In the genomic region with DNA sequence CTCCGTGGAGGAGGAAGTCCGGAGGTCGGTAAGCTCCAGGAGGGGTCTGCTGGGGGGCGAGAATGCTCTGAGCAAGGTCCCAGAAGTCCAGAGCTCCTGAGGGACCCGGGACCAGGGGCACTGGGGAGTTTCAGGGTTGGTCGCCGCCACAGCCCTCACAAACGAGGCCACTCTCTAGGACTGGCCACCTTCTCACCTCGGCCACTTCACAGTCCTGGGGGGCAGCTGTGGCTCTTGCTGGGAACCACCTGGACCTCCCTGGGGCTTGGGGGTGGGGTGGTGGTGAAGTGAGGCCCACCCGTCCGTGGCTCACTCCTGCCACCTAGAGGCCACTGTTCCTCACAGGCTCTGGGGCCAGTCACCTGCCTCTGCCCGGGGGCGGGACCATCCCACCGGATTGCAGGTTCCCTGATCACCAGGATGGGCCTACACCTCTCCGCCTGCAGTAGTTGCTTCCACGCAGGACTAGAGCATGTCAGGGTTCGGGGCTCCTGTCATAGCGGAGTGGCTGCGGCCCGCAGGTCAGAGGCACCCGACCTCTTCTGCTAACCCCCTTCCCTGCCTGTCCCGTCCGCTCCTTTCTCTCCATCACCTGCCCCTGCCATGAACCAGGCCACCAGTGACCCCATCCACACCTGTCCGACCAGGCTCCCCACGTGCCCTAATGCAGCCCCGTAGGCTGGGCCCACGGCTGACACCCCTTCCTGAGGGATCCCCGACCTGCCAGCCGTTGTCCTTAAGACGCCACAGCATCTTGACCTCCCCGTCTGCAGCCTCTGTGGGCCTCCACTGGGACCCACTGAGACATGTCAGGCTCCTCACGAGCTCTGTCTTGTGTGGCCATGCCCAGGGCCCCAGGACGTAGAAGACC, we compare ENCODE assay signal across 9 cellular contexts. TPM values are rescaled to one million over a fixed set of nuclear protein-coding genes. Genes with fewer than 3 reads are reported as not detected.
DNase-seq lines count a peak whose midpoint lies in the region; ATAC-seq and TF ChIP-seq lines count a peak whose summit lies in the region.
"Had no signal": no experiment of that assay in that cellular context is flagged by ENCODE, and none has a peak within 500 bp of the region (broad histone marks: within the 10 kb centered on the region; RNA-seq: fewer than 3 reads in every experiment).

No MANE protein-coding gene starts in this region.

- peak; percentile 96 for DNase-seq in Calu3
- DNase-seq in NOMO-1 treated with dmso at 0.1 percent for 144 hours (lab: John Stamatoyannopoulos, UW; ENCODE audit: unreplicated experiment) = peak; percentile 48
- DNase-seq in activated CD8-positive, alpha-beta memory T cell treated with anti-CD3 and anti-CD28 coated beads, Interleukin-2, amount 50 U/mL, for 48 hours = peak; percentile 95
- peak; percentile 71 for DNase-seq in epithelial cell of esophagus (ENCODE audit: low read depth)
- peak; percentile 81 for DNase-seq in stomach

- no peaks in the 10 kb centered on the region for H4K20me1 ChIP-seq in neural cell (ENCODE audit: insufficient read depth)

- H3K27ac ChIP-seq in neural cell (ENCODE audit: low read length) = no peak overlapping the region
- H3K27ac ChIP-seq in stomach = peak overlapping the region in 4 of 5 donors; percentile 48 to 79 (median 53)

- no peak overlapping the region for H2AFZ ChIP-seq in neural cell (ENCODE audit: low read depth, low read length)

- peaks cover 10% of the 10 kb centered on the region for H3K36me3 Mint-ChIP-seq in Calu3 (ENCODE audit: insufficient read depth, unreplicated experiment)

- no peaks in the 10 kb centered on the region for H3F3A ChIP-seq in neural cell (ENCODE audit: insufficient read depth, low read length, poor library complexity, severe bottlenecking)

- peaks cover 32% of the 10 kb centered on the region for H3K27me3 Mint-ChIP-seq in Calu3 (ENCODE audit: unreplicated experiment)

- no peak overlapping the region for H3K27ac Mint-ChIP-seq in Calu3 (ENCODE audit: unreplicated experiment)

- peaks cover 17 to 31% (median 27%) of the 10 kb centered on the region in 4 donors for H3K4me1 ChIP-seq in stomach

- CTCF ChIA-PET in Calu3 (lab: Charles Lee) = interaction anchor here (0.6 to 2.7 kb wide), 3 partner anchors 19 to 488 kb away, joined by 3 to 13 read pairs (median 7); partner anchors contain the start of gene PRPF6

- H3K9me2 ChIP-seq in neural cell (ENCODE audit: insufficient read depth, low read length) = no peaks in the 10 kb centered on the region

- intact Hi-C loops in Calu3 (cut with micrococcal nuclease; ENCODE audit: unreplicated experiment) (loop anchor here (10.0 kb wide), 1 partner anchor 163 kb away; the partner anchor contains the start of gene DNAJC5), stomach (cut with DNase I; ENCODE audit: low total_unique reads) (no loop called here)

- TF ChIP-seq CTCF in Calu3 (IDR thresholded peaks at IDR 0.05; ENCODE audit: unreplicated experiment) (peak; percentile 93), epithelial cell of esophagus (IDR thresholded peaks at IDR 0.05; ENCODE audit: insufficient read depth, low read depth, low read length, missing control alignments) (peak; percentile 80), neural cell (IDR thresholded peaks at IDR 0.05; ENCODE audit: poor library complexity, severe bottlenecking) (peak; percentile 70), stomach (IDR thresholded peaks at IDR 0.05) (peak in 5 of 7 experiments; percentile 57 to 88 (median 69))

- WGBS in stomach, 5 donors = 19 to 31% (median 29%) methylated on average over 25 to 33 of the region's 33 CpGs

- TF ChIP-seq EP300 in neural cell (conservative IDR thresholded peaks at IDR 0.05; ENCODE audit: poor library complexity, severe bottlenecking) (no peak), stomach (IDR thresholded peaks at IDR 0.05) (no peak)

- BruUV-seq in Calu3 (replicated peaks; lab: Mats Ljungman, UMichigan) = no TSS peak

- H3K4me3 Mint-ChIP-seq in Calu3 (ENCODE audit: low read depth, unreplicated experiment) = peak overlapping the region; percentile 49

- H3K9me3 ChIP-seq in neural cell (ENCODE audit: low read length) (no peaks in the 10 kb centered on the region), stomach (no peaks in the 10 kb centered on the region)

- no peak overlapping the region for H3K4me3 ChIP-seq in epithelial cell of esophagus (ENCODE audit: low read length)
- H3K4me3 ChIP-seq in neural cell (ENCODE audit: low read length) = no peak overlapping the region
- H3K4me3 ChIP-seq in stomach = peak overlapping the region in 2 of 4 donors; percentile 12 to 27

- peak; percentile 43 for TF ChIP-seq RAD21 in neural cell (conservative IDR thresholded peaks at IDR 0.05)

- H3K27me3 ChIP-seq in neural cell (ENCODE audit: insufficient read depth, low read depth, low read length) (no peaks in the 10 kb centered on the region), stomach (peaks cover 0 to 51% (median 26%) of the 10 kb centered on the region in 3 donors)

- H3K9ac ChIP-seq in neural cell (ENCODE audit: low read length) = no peak overlapping the region

- no peaks in the 10 kb centered on the region for H3K36me3 ChIP-seq in neural cell (ENCODE audit: insufficient read depth, low read length)
- H3K36me3 ChIP-seq in stomach = no peaks in the 10 kb centered on the region

- no peaks in the 10 kb centered on the region for H3K79me2 ChIP-seq in neural cell (replicated peaks; ENCODE audit: insufficient read depth, low read length)

- peaks cover 25% of the 10 kb centered on the region for H3K4me1 Mint-ChIP-seq in Calu3 (ENCODE audit: low read depth, unreplicated experiment)

- no peak for TF ChIP-seq POLR2A in stomach (IDR thresholded peaks at IDR 0.05)

- H3K9me3 Mint-ChIP-seq in Calu3 (ENCODE audit: low read depth, unreplicated experiment) = no peaks in the 10 kb centered on the region

- no peak overlapping the region for H3K4me2 ChIP-seq in neural cell (ENCODE audit: low read length)

- peak; percentile 49 for ATAC-seq in HG03175 (IDR thresholded peaks at IDR 0.05; ENCODE audit: unreplicated experiment)
- no peak for ATAC-seq in HG03469 (IDR thresholded peaks at IDR 0.05; ENCODE audit: unreplicated experiment)

TF ChIP-seq in neural cell, 6 proteins besides CTCF, POLR2A, EP300 and RAD21:
- TF ChIP-seq SMC3 (conservative IDR thresholded peaks at IDR 0.05; ENCODE audit: poor library complexity) (peak; percentile 26), POLR2AphosphoS5 (IDR thresholded peaks at IDR 0.05) (no peak), MXI1 (conservative IDR thresholded peaks at IDR 0.05; ENCODE audit: poor library complexity, severe bottlenecking) (no peak), TAF1 (IDR thresholded peaks at IDR 0.05; ENCODE audit: low read depth) (no peak), EZH2 (IDR thresholded peaks at IDR 0.05; ENCODE audit: borderline replicate concordance, insufficient read depth, low read length, poor library complexity, severe bottlenecking) (no peak)
- TF ChIP-seq, protein P1, sequence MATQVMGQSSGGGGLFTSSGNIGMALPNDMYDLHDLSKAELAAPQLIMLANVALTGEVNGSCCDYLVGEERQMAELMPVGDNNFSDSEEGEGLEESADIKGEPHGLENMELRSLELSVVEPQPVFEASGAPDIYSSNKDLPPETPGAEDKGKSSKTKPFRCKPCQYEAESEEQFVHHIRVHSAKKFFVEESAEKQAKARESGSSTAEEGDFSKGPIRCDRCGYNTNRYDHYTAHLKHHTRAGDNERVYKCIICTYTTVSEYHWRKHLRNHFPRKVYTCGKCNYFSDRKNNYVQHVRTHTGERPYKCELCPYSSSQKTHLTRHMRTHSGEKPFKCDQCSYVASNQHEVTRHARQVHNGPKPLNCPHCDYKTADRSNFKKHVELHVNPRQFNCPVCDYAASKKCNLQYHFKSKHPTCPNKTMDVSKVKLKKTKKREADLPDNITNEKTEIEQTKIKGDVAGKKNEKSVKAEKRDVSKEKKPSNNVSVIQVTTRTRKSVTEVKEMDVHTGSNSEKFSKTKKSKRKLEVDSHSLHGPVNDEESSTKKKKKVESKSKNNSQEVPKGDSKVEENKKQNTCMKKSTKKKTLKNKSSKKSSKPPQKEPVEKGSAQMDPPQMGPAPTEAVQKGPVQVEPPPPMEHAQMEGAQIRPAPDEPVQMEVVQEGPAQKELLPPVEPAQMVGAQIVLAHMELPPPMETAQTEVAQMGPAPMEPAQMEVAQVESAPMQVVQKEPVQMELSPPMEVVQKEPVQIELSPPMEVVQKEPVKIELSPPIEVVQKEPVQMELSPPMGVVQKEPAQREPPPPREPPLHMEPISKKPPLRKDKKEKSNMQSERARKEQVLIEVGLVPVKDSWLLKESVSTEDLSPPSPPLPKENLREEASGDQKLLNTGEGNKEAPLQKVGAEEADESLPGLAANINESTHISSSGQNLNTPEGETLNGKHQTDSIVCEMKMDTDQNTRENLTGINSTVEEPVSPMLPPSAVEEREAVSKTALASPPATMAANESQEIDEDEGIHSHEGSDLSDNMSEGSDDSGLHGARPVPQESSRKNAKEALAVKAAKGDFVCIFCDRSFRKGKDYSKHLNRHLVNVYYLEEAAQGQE (IDR thresholded peaks at IDR 0.05; ENCODE audit: borderline replicate concordance) = no peak

RNA-seq across cellular contexts. Expression of gene TCEA2, which starts 5.1 kb away (rescaled TPM):
- total RNA-seq in Calu3 (2022) (39.9 and 43.7 TPM in 2 replicates), stomach (10 to 100 TPM in 4 of 5 donors, 1 to 10 TPM in 1; 3.1 to 30.7 (median 22.8) TPM)
- polyA plus RNA-seq in neural cell (87.7 and 103 TPM in 2 replicates), stomach (10 to 100 TPM; 21.0 to 35.5 (median 30.4) TPM)
- polyA minus RNA-seq in neural cell = 39.2 and 39.9 TPM in 2 replicates

RNA-seq across cellular contexts. Expression of gene SOX18, which starts 8.4 kb away (rescaled TPM):
- not detected in 2 replicates for total RNA-seq in Calu3 (2022)
- polyA plus RNA-seq in neural cell = 0.12 TPM in 1 of 2 replicates, not detected in the other
- polyA minus RNA-seq in neural cell = not detected in 2 replicates
- 10 to 100 TPM in 2 of 5 donors, 1 to 10 TPM in 2, under 1 TPM in 1; 0.58 to 26.6 (median 8.9) TPM for total RNA-seq in stomach
- polyA plus RNA-seq in stomach = 10 to 100 TPM in 1 of 3 donors, 1 to 10 TPM in 2; 6.2 to 15.2 (median 8.4) TPM
- total RNA-seq: activated CD8-positive, alpha-beta memory T cell treated with anti-CD3 and anti-CD28 coated beads for 36 hours had no signal

RNA-seq across cellular contexts. Expression of gene RGS19, which starts 21.5 kb away (rescaled TPM):
- total RNA-seq in Calu3 (2022) (17.2 and 17.8 TPM in 2 replicates), stomach (10 to 100 TPM in 1 of 5 donors, 1 to 10 TPM in 1, not detected in 3; 3.1 to 10.1 TPM)
- polyA plus RNA-seq in neural cell (2.6 and 3.4 TPM in 2 replicates), stomach (10 to 100 TPM in 2 of 3 donors, 1 to 10 TPM in 1; 8.1 to 17.2 (median 13.1) TPM)
- 1.5 and 2.5 TPM in 2 replicates for polyA minus RNA-seq in neural cell

RNA-seq across cellular contexts. Expression of gene C20orf204, which starts 21.9 kb away (rescaled TPM):
- 4.9 and 5.0 TPM in 2 replicates for total RNA-seq in Calu3 (2022)
- 6.0 and 6.4 TPM in 2 replicates for polyA plus RNA-seq in neural cell
- polyA minus RNA-seq in neural cell = 2.9 and 3.9 TPM in 2 replicates
- 1 to 10 TPM in 1 of 5 donors, not detected in 4; 1.7 TPM for total RNA-seq in stomach
- polyA plus RNA-seq in stomach = 1 to 10 TPM in 2 of 3 donors, under 1 TPM in 1; 0.62 to 3.4 (median 1.4) TPM

RNA-seq across cellular contexts. Expression of gene OPRL1, which starts 22.0 kb away (rescaled TPM):
- total RNA-seq in Calu3 (2022) (0.17 and 0.33 TPM in 2 replicates), stomach (1 to 10 TPM in 1 of 5 donors, under 1 TPM in 1, not detected in 3; 0.55 to 4.7 TPM)
- polyA plus RNA-seq in neural cell (18.3 and 18.4 TPM in 2 replicates), stomach (under 1 TPM in 2 of 3 donors, not detected in 1; 0.18 to 0.25 TPM)
- 22.6 and 26.1 TPM in 2 replicates for polyA minus RNA-seq in neural cell
